Comparison of ENCODE assay signal across 22 cellular contexts in the genomic region with DNA sequence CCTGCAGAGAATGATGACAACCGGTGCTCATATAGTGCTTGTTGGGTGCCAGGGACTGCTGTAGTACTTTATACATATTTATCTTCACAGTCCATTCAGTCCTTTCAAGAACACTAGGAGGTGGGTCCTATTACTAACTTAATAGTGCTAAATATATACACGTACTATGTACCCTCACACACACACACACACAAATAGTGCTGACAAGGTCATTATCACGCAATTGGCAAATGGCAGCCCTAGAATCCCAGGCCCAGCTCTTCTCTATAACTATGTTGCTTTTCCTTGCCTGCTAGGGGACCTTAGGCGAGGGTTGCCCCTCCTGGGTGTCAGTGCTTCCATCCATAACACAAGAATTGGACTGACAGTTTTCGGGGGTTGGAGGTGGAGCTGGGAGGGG. TPM values are rescaled to one million over a fixed set of nuclear protein-coding genes. Genes with fewer than 3 reads are reported as not detected.
"Had no signal": no experiment of that assay in that cellular context is flagged by ENCODE, and none has a peak within 500 bp of the region (broad histone marks: within the 10 kb centered on the region; RNA-seq: fewer than 3 reads in every experiment).

No MANE protein-coding gene starts in this region.

- H3K4me3 ChIP-seq: PC-9, Peyer's patch, SJCRH30 had no signal

- H3K4me1 ChIP-seq: Peyer's patch, SJCRH30 had no signal

- DNase-seq: KBM-7, NCI-H1048, NCI-H1105, NCI-H1417, NCI-H1436 treated with DMSO at 0.1 percent for 48 hours, NCI-H1694, NCI-H187 treated with DMSO at 0.1 percent for 48 hours, NCI-H2081, NCI-H2107, NCI-H2227 treated with DMSO at 0.1 percent for 48 hours, NCI-H524 treated with DMSO at 0.1 percent for 48 hours, NCI-H69, NCI-H774, Peyer's patch, SHP77 treated with DMSO at 0.1 percent for 48 hours had no signal

- H3K27me3 ChIP-seq: Peyer's patch, SJCRH30 had no signal

- H3K4me2 ChIP-seq: PC-9 had no signal

- H3K9me3 ChIP-seq: SJCRH30 had no signal

- H3K27ac ChIP-seq: PC-9, Peyer's patch, SJCRH30 had no signal

- ATAC-seq: Right ventricle myocardium inferior had no signal

- H2AFZ ChIP-seq: PC-9 had no signal

- H3K36me3 ChIP-seq: Peyer's patch, SJCRH30 had no signal

RNA-seq across cellular contexts. Expression of a gene that starts 33.5 kb away (rescaled TPM):
- total RNA-seq: HT-29, LHCN-M2, MCF 10A, PC-9, Peyer's patch, RPMI7951 had no signal
